ENCODE assay signal across 8 cellular contexts in genomic region chr19:11346104-11346940, GRCh38. TPM values are rescaled to one million over a fixed set of nuclear protein-coding genes. Genes with fewer than 3 reads are reported as not detected.
DNase-seq lines count a peak whose midpoint lies in the region; ATAC-seq and TF ChIP-seq lines count a peak whose summit lies in the region.

Gene CCDC159, plus strand, starts transcription at chr19:11346519. Its CDS starts 88 bp downstream, at chr19:11346607.
Gene TMEM205, minus strand, starts transcription at chr19:11346268. Its CDS starts 649 bp downstream, at chr19:11345619.

- 0 out of 2 replicates have a peak, but pooled peaks have one; percentile 37 for TF ChIP-seq EP300 in Ishikawa (IDR thresholded peaks at IDR 0.05; ENCODE audit: borderline replicate concordance)

- BruUV-seq in PC-3 (replicated peaks; lab: Mats Ljungman, UMichigan) = no TSS peak

- no peaks in the 10 kb centered on the region for H3F3A ChIP-seq in PC-3 (ENCODE audit: low read length, unreplicated experiment)

- ATAC-seq in GM21576 (IDR thresholded peaks at IDR 0.05; ENCODE audit: unreplicated experiment) = peak; percentile 84
- peak; percentile 82 for ATAC-seq in PC-3

- H4K20me1 ChIP-seq in PC-3 (ENCODE audit: low read length) = no peaks in the 10 kb centered on the region

- H3K4me3 ChIP-seq in PC-3 (ENCODE audit: low read length) (peak within 1 kb of the TSS; percentile 80), epithelial cell of proximal tubule (ENCODE audit: low read depth, low read length) (peak within 1 kb of the TSS; percentile 81)

- H3K9ac ChIP-seq in PC-3 (ENCODE audit: low read length) = peak within 1 kb of the TSS; percentile 87

- H3K4me2 ChIP-seq in PC-3 (ENCODE audit: low read length) = peak within 1 kb of the TSS; percentile 84

- POLR2A ChIA-PET in PC-3 (lab: Charles Lee; ENCODE audit: unreplicated experiment) = interaction anchor here (0.5 to 1.2 kb wide), 8 partner anchors 17 to 885 kb away, joined by 3 to 6 read pairs (median 4); partner anchors contain the start of genes SWSAP1, ZNF136 and ZNF653

- CTCF ChIA-PET in PC-3 (lab: Charles Lee) = interaction anchor here (0.9 to 1.9 kb wide), 3 partner anchors 31 to 52 kb away, joined by 3 to 9 read pairs (median 4); no protein-coding TSS in a partner anchor

- no peaks in the 10 kb centered on the region for H3K9me3 ChIP-seq in PC-3 (ENCODE audit: low read length)

- peaks cover 23% of the 10 kb centered on the region for H3K79me2 ChIP-seq in PC-3 (ENCODE audit: low read length)

- H3K4me1 ChIP-seq in PC-3 (ENCODE audit: insufficient read depth, low read length) = peaks cover 36% of the 10 kb centered on the region

- peak; percentile 99 for DNase-seq in DMS53 (lab: John Stamatoyannopoulos, UW)
- DNase-seq in PC-3 = peak; percentile 100
- peak; percentile 97 for DNase-seq in activated T-cell treated with anti-CD3 and anti-CD28 coated beads, Interleukin-2, amount 50 U/mL, for 1 hour
- DNase-seq in epithelial cell of proximal tubule (ENCODE audit: low read depth) = peak; percentile 97
- DNase-seq in mucosa of gallbladder (ENCODE audit: low spot score) = peak; percentile 99
- DNase-seq in stimulated activated CD8-positive, alpha-beta memory T cell treated with anti-CD3 and anti-CD28 coated beads, Interleukin-4, amount 100 ng/mL, for 4 hours (ENCODE audit: low read depth in 2 of 2, low spot score in 1 of 2) = peak; percentile 98 to 99

- peaks cover 5% of the 10 kb centered on the region for H3K36me3 ChIP-seq in PC-3 (ENCODE audit: low read depth, low read length)

- H3K27ac ChIP-seq in PC-3 (ENCODE audit: low read length) = peak within 1 kb of the TSS; percentile 72

- TF ChIP-seq CTCF in PC-3 (conservative IDR thresholded peaks at IDR 0.05; ENCODE audit: low read depth, low read length) = 0 out of 2 replicates have a peak, but pooled peaks have one; percentile 24
- peak; percentile 8 for TF ChIP-seq CTCF in epithelial cell of proximal tubule (conservative IDR thresholded peaks at IDR 0.05; ENCODE audit: low read depth, low read length)

- intact Hi-C loops in PC-3 (cut with micrococcal nuclease) = loop anchor here (1.0 to 2.0 kb wide), 4 partner anchors 9 to 54 kb away; partner anchors contain the start of genes PLPPR2 and SWSAP1

- no peaks in the 10 kb centered on the region for H3K27me3 ChIP-seq in PC-3 (ENCODE audit: low read length)

- peak within 1 kb of the TSS; percentile 86 for H2AFZ ChIP-seq in PC-3 (ENCODE audit: low read length)

- H3K9me2 ChIP-seq in PC-3 (replicated peaks; ENCODE audit: low read length) = no peaks in the 10 kb centered on the region

- peak; percentile 30; the same call in 1 of the 2 replicates for TF ChIP-seq RAD21 in Ishikawa (IDR thresholded peaks at IDR 0.05; ENCODE audit: low read depth)

TF ChIP-seq in Ishikawa, 13 proteins besides CTCF, POLR2A, EP300 and RAD21:
- TF ChIP-seq NFIC (IDR thresholded peaks at IDR 0.05) = peak; percentile 9; the same call in 1 of the 2 replicates
- TF ChIP-seq USF1 (IDR thresholded peaks at IDR 0.05) = peak; percentile 64
- TF ChIP-seq TCF12 (IDR thresholded peaks at IDR 0.05; ENCODE audit: low read depth) = peak; percentile 75
- peak; percentile 67 for TF ChIP-seq TEAD4 (IDR thresholded peaks at IDR 0.05)
- no peak for TF ChIP-seq FOXM1 (IDR thresholded peaks at IDR 0.05; ENCODE audit: borderline replicate concordance, low read depth)
- TF ChIP-seq YY1 (IDR thresholded peaks at IDR 0.05; ENCODE audit: low read depth) = peak; percentile 48; the same call in 1 of the 2 replicates
- TF ChIP-seq ZBTB7A (IDR thresholded peaks at IDR 0.05; ENCODE audit: low read depth) = peak; percentile 98
- TF ChIP-seq MAX (IDR thresholded peaks at IDR 0.05) = peak; percentile 95
- no peak; the same call in none of the 2 replicates for TF ChIP-seq TAF1 (IDR thresholded peaks at IDR 0.05; ENCODE audit: low read depth)
- TF ChIP-seq CREB1 (IDR thresholded peaks at IDR 0.05; ENCODE audit: low read depth) = peak; percentile 70
- TF ChIP-seq EGR1 (IDR thresholded peaks at IDR 0.05) = no peak
- TF ChIP-seq CEBPB (IDR thresholded peaks at IDR 0.05) = peak; percentile 97
- TF ChIP-seq REST (IDR thresholded peaks at IDR 0.05; ENCODE audit: low read depth) = 0 out of 2 replicates have a peak, but pooled peaks have one; percentile 17

RNA-seq across cellular contexts. Expression of gene CCDC159, which starts in this region (rescaled TPM):
- total RNA-seq in PC-3 (2014; rRNA removed) (10.3 and 14.5 TPM in 2 replicates), epithelial cell of proximal tubule (6.1 and 7.8 TPM in 2 replicates), mucosa of gallbladder (66.1 TPM)

RNA-seq across cellular contexts. Expression of gene TMEM205, which starts in this region (rescaled TPM):
- 202 and 224 TPM in 2 replicates for total RNA-seq in PC-3 (2014; rRNA removed)
- total RNA-seq in epithelial cell of proximal tubule = 226 and 228 TPM in 2 replicates
- 136 TPM for total RNA-seq in mucosa of gallbladder

Comparison
In these comparisons a context has a peak if more than half of its experiments do, and no peak if none do; other contexts are left out.
1. Peak in every context shown above with its lines: DNase-seq, ATAC-seq, H3K4me3 ChIP-seq and H3K27ac ChIP-seq.